8 cellular contexts compared by ENCODE assay signal in the genomic region with DNA sequence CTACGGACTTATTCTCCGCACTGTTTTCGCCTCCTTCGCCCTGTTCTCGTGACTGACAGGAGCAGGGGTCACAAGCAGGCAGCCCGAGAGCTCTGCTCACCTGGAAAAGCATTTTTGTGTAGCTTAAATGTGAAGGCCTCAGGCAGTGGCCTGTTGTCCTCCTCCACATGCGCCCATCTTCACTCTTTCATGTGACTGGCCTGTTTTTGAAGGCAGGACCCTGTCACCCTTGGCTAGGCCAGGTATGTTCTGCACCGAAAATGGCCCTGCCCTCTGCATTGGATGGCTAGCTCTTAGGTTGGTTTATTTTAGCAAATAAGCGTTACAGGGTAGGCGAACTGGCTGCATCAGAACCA. TPM values are rescaled to one million over a fixed set of nuclear protein-coding genes. Genes with fewer than 3 reads are reported as not detected.
DNase-seq lines count a peak whose midpoint lies in the region; ATAC-seq and TF ChIP-seq lines count a peak whose summit lies in the region.

No MANE protein-coding gene starts in this region.

- H3K9me3 ChIP-seq in left ventricle myocardium inferior (replicated peaks) (peaks cover 8% of the 10 kb centered on the region), gastrocnemius medialis (no peaks in the 10 kb centered on the region)

- peak; percentile 15 for DNase-seq in GM13976 (ENCODE audit: low spot score)
- no peak for DNase-seq in left ventricle myocardium inferior
- no peak for DNase-seq in gastrocnemius medialis
- DNase-seq in UCSD-AML1 (lab: John Stamatoyannopoulos, UW; ENCODE audit: unreplicated experiment): no peak

- H3K27me3 ChIP-seq in left ventricle myocardium inferior (ENCODE audit: low read depth): no peaks in the 10 kb centered on the region
- no peaks in the 10 kb centered on the region for H3K27me3 ChIP-seq in gastrocnemius medialis

- intact Hi-C loops in left ventricle myocardium inferior (cut with micrococcal nuclease) (no loop called here), gastrocnemius medialis (cut with DNase I; ENCODE audit: low total_unique reads) (no loop called here)

- H3K27ac ChIP-seq in left ventricle myocardium inferior (replicated peaks): peak overlapping the region; percentile 94
- peak overlapping the region; percentile 88 to 95 (median 93) for H3K27ac ChIP-seq in gastrocnemius medialis

- TF ChIP-seq CTCF in GM13976 (IDR thresholded peaks at IDR 0.05; ENCODE audit: borderline replicate concordance, control extremely low read depth, extremely low read depth, insufficient read depth, missing control alignments) (no peak), WI38 (IDR thresholded peaks at IDR 0.05; ENCODE audit: low read depth, low read length) (no peak), left ventricle myocardium inferior (IDR thresholded peaks at IDR 0.05; ENCODE audit: borderline replicate concordance) (no peak), gastrocnemius medialis (IDR thresholded peaks at IDR 0.05 in 4 of 5, conservative IDR thresholded peaks at IDR 0.05 in 1 of 5) (no peak)

- H3K4me3 ChIP-seq in WI38 (ENCODE audit: low read depth, low read length): peak overlapping the region; percentile 83
- peak overlapping the region; percentile 95 for H3K4me3 ChIP-seq in left ventricle myocardium inferior
- peak overlapping the region; percentile 84 to 98 (median 94) for H3K4me3 ChIP-seq in gastrocnemius medialis

- H3K36me3 ChIP-seq in left ventricle myocardium inferior: peaks cover 6% of the 10 kb centered on the region
- H3K36me3 ChIP-seq in gastrocnemius medialis: no peaks in the 10 kb centered on the region

- H3K4me1 ChIP-seq in left ventricle myocardium inferior (peaks cover 51% of the 10 kb centered on the region), gastrocnemius medialis (peaks cover 17 to 18% of the 10 kb centered on the region in 2 donors)

- ATAC-seq in gastrocnemius medialis (peak; percentile 24), HG02571 (IDR thresholded peaks at IDR 0.05; ENCODE audit: unreplicated experiment) (no peak), GM19455 (IDR thresholded peaks at IDR 0.05; ENCODE audit: unreplicated experiment) (no peak), HG02938 (IDR thresholded peaks at IDR 0.05; ENCODE audit: unreplicated experiment) (no peak)

- TF ChIP-seq POLR2A in gastrocnemius medialis (IDR thresholded peaks at IDR 0.05): no peak

- in situ Hi-C loops in GM13976 (cut with MboI; ENCODE audit: low sequenced_read_pairs, unreplicated experiment) (no loop called here), gastrocnemius medialis (cut with MboI; ENCODE audit: low sequenced_read_pairs in 4 of 4) (no loop called here)

RNA-seq across cellular contexts. Expression of a gene that starts 0.6 kb away (rescaled TPM):
- total RNA-seq in left ventricle myocardium inferior (8.3 TPM), gastrocnemius medialis (10 to 100 TPM in 1 of 4 donors, 1 to 10 TPM in 3; 5.3 to 12.5 (median 8.1) TPM)

Comparison
In these comparisons a context has a peak if more than half of its experiments do, and no peak if none do; other contexts are left out.
1. ATAC-seq: peak in gastrocnemius medialis (2 of 2); none in HG02571 (single experiment), GM19455 (single experiment) and HG02938 (single experiment).
2. Peak in every context shown above with its lines, with median percentiles within 50 percentile points of each other: H3K4me3 ChIP-seq.